9 cellular contexts compared by ENCODE assay signal in the genomic region with DNA sequence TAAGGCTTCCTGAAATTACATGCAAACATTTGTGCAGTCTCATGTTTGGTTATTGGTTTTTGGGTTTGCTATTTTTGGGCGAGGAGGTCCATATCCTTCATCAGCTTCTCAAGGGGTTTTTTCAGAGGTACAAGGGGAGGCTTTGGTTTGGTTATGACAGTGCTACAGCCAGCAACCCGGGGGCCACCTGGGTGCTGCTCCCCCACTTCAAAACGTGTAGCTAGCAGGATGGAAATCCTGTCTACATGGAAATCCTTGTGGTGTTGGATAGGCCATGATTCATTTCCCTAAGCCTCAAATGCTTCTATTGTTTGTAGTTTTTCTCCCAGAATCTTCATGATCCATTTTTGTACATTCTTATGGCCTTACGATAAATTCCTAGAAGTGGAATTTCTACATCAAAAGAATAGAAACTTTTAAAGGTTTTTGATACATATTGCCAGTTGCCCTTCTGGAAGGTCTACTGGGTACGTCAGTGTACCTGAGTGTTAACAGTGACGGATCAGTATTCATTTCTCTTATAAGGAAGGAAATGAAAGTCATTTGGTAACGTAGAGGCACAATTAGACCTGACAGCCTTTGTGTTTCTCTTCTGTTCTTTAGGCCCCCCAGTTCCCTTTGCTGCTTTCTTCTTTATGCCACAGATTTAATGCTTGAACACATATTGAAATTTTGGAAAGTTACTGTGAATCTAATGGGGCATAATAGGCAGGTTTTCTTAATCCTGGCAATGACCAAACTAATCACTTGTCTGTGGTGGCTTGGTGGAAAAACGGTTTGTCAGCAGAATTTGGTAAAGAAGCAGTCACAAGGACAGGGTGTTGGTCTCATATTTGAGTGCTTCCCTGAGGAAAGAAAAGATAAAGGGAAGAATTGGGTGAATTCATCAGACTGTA.
A peak's percentile ranks its signal among the peaks of the same experiment; 100 is the strongest.
DNase-seq lines count a peak whose midpoint lies in the region; ATAC-seq, FAIRE-seq and TF ChIP-seq lines count a peak whose summit lies in the region.
"Had no signal": no experiment of that assay in that cellular context is flagged by ENCODE, and none has a peak within 500 bp of the region (broad histone marks: within the 10 kb centered on the region; RNA-seq: fewer than 3 reads in every experiment).

No MANE protein-coding gene starts in this region.

- H3K4me1 ChIP-seq in gastroesophageal sphincter (peaks cover 0 to 45% (median 12%) of the 10 kb centered on the region in 3 donors), upper lobe of left lung (peaks cover 17 to 38% (median 29%) of the 10 kb centered on the region in 4 donors), kidney (ENCODE audit: control insufficient read depth in 1 of 2, insufficient read depth in 1 of 2, low read depth in 1 of 2, low read length in 2 of 2) (peaks cover 21 to 23% of the 10 kb centered on the region in 2 donors)

- no peak overlapping the region for H3K4me3 ChIP-seq in gastroesophageal sphincter
- no peak overlapping the region for H3K4me3 ChIP-seq in upper lobe of left lung
- no peak overlapping the region for H3K4me3 ChIP-seq in kidney (ENCODE audit: low read length in 2 of 2)

- intact Hi-C loops in natural killer cell (cut with micrococcal nuclease) (no loop called here), kidney (cut with DNase I) (no loop called here)

- TF ChIP-seq CTCF in natural killer cell (IDR thresholded peaks at IDR 0.05) (no peak), gastroesophageal sphincter (IDR thresholded peaks at IDR 0.05) (no peak), upper lobe of left lung (IDR thresholded peaks at IDR 0.05) (no peak), kidney (IDR thresholded peaks at IDR 0.05; ENCODE audit: borderline replicate concordance, extremely low read depth, insufficient read depth) (no peak)

- H3K27me3 ChIP-seq in gastroesophageal sphincter (no peaks in the 10 kb centered on the region), upper lobe of left lung (no peaks in the 10 kb centered on the region)

- 62 to 83% methylated on average over 5 to 8 of the region's 8 CpGs for WGBS in gastroesophageal sphincter (ENCODE audit: low coverage in 1 of 2), 2 donors
- WGBS in upper lobe of left lung, 2 donors, result 62 to 67% methylated on average over 8 of the region's 8 CpGs

- TF ChIP-seq EP300 in gastroesophageal sphincter (IDR thresholded peaks at IDR 0.05) (no peak), upper lobe of left lung (IDR thresholded peaks at IDR 0.05) (no peak)

- H3K9ac ChIP-seq in kidney (ENCODE audit: low read length in 2 of 2), result no peak overlapping the region

- no peaks in the 10 kb centered on the region for H3K9me3 ChIP-seq in gastroesophageal sphincter
- H3K9me3 ChIP-seq in upper lobe of left lung, result no peaks in the 10 kb centered on the region
- no peaks in the 10 kb centered on the region for H3K9me3 ChIP-seq in kidney (ENCODE audit: control insufficient read depth in 1 of 2, low read length in 2 of 2)

- no peaks in the 10 kb centered on the region for H3K36me3 ChIP-seq in gastroesophageal sphincter
- no peaks in the 10 kb centered on the region for H3K36me3 ChIP-seq in upper lobe of left lung
- H3K36me3 ChIP-seq in kidney (ENCODE audit: control insufficient read depth in 1 of 2, insufficient read depth in 2 of 2, low read length in 2 of 2), result no peaks in the 10 kb centered on the region

- ATAC-seq in natural killer cell treated with Interleukin-12 subunit alpha and Interleukin-12 subunit beta and Interleukin-15 and Interleukin-18, amount 100 ng/mL, for 72 hours, result peak in 1 of 2 donors; percentile 60
- ATAC-seq in natural killer cell (no peak), HG03442 (IDR thresholded peaks at IDR 0.05; ENCODE audit: unreplicated experiment) (peak; percentile 57), gastroesophageal sphincter (no peak), upper lobe of left lung (ENCODE audit: low FRiP score in 2 of 2) (no peak), GM19455 (IDR thresholded peaks at IDR 0.05; ENCODE audit: unreplicated experiment) (no peak), HG03135 (IDR thresholded peaks at IDR 0.05; ENCODE audit: unreplicated experiment) (no peak)
- ATAC-seq: esophagus mucosa had no signal

- no peak for TF ChIP-seq POLR2A in gastroesophageal sphincter (IDR thresholded peaks at IDR 0.05)
- TF ChIP-seq POLR2A in upper lobe of left lung (IDR thresholded peaks at IDR 0.05), result no peak

- peaks cover 45 to 53% of the 10 kb centered on the region in 2 donors for H3K4me1 Mint-ChIP-seq in natural killer cell treated with Interleukin-12 subunit alpha and Interleukin-12 subunit beta and Interleukin-15 and Interleukin-18, amount 100 ng/mL, for 72 hours (ENCODE audit: low read depth in 2 of 2)
- H3K4me1 Mint-ChIP-seq in natural killer cell, result peaks cover 33 to 70% of the 10 kb centered on the region in 2 donors

- DNase-seq in natural killer cell treated with Interleukin-12 subunit alpha and Interleukin-12 subunit beta and Interleukin-15 and Interleukin-18, amount 100 ng/mL, for 72 hours (ENCODE audit: low spot score), result no peak
- DNase-seq in natural killer cell, result no peak
- DNase-seq in upper lobe of left lung, result no peak
- DNase-seq in kidney, result no peak

- H3K27ac ChIP-seq in gastroesophageal sphincter (peak overlapping the region in 3 of 4 donors; percentile 54 to 62 (median 55)), upper lobe of left lung (no peak overlapping the region), kidney (ENCODE audit: low read depth in 2 of 2, low read length in 2 of 2) (no peak overlapping the region)

- no peak for FAIRE-seq in kidney (lab: Jason Lieb, UNC)

- H3K27ac Mint-ChIP-seq in natural killer cell treated with Interleukin-12 subunit alpha and Interleukin-12 subunit beta and Interleukin-15 and Interleukin-18, amount 100 ng/mL, for 72 hours, result peak overlapping the region; percentile 26 to 52
- no peak overlapping the region for H3K27ac Mint-ChIP-seq in natural killer cell

- no peaks in the 10 kb centered on the region for H3K9me3 Mint-ChIP-seq in natural killer cell treated with Interleukin-12 subunit alpha and Interleukin-12 subunit beta and Interleukin-15 and Interleukin-18, amount 100 ng/mL, for 72 hours
- no peaks in the 10 kb centered on the region for H3K9me3 Mint-ChIP-seq in natural killer cell

- peak overlapping the region; percentile 58 for H3K4me3 Mint-ChIP-seq in natural killer cell treated with Interleukin-12 subunit alpha and Interleukin-12 subunit beta and Interleukin-15 and Interleukin-18, amount 100 ng/mL, for 72 hours
- H3K4me3 Mint-ChIP-seq in natural killer cell, result no peak overlapping the region

- H3K27me3 Mint-ChIP-seq in natural killer cell treated with Interleukin-12 subunit alpha and Interleukin-12 subunit beta and Interleukin-15 and Interleukin-18, amount 100 ng/mL, for 72 hours, result no peaks in the 10 kb centered on the region
- no peaks in the 10 kb centered on the region for H3K27me3 Mint-ChIP-seq in natural killer cell (ENCODE audit: low read depth in 2 of 2)

- no peaks in the 10 kb centered on the region for H3K36me3 Mint-ChIP-seq in natural killer cell treated with Interleukin-12 subunit alpha and Interleukin-12 subunit beta and Interleukin-15 and Interleukin-18, amount 100 ng/mL, for 72 hours
- no peaks in the 10 kb centered on the region for H3K36me3 Mint-ChIP-seq in natural killer cell

Comparison
In these comparisons a context has a peak if more than half of its experiments do, and no peak if none do; other contexts are left out.
1. H3K27ac Mint-ChIP-seq: peak in natural killer cell treated with Interleukin-12 subunit alpha and Interleukin-12 subunit beta and Interleukin-15 and Interleukin-18, amount 100 ng/mL, for 72 hours (2 of 2); none in natural killer cell (0 of 2).
2. H3K27ac ChIP-seq: peak in gastroesophageal sphincter (3 of 4); none in upper lobe of left lung (0 of 4) and kidney (0 of 2).